In the genomic region with DNA sequence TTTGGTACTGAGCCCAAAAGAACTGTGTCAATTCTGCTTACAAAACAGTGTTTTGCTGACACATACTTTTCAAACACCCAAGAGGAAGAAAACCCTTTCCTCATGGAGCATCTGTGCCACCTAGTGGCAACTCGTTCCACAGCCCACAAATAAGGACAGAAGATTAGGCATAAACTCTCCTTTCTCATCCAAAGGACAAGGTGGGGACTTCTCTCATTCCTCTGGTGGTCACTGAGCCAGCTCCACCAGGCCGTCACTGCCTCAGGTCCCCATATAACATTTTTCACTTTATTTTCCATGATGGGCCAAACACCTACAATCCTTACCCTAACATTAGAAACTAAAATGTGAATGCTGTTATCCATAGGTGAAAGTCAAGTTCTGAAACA, we compare ENCODE assay signal across 8 cellular contexts.
DNase-seq lines count a peak whose midpoint lies in the region; ATAC-seq, FAIRE-seq and TF ChIP-seq lines count a peak whose summit lies in the region.

No MANE protein-coding gene starts in this region.

- DNase-seq in 8988T (peak; percentile 35), GM18507 (ENCODE audit: extremely low spot score, insufficient read length, low read depth) (no peak), NCI-H2227 (lab: John Stamatoyannopoulos, UW; ENCODE audit: unreplicated experiment) (peak; percentile 80), chondrocyte (ENCODE audit: low spot score) (no peak), kidney glomerular epithelial cell (lab: John Stamatoyannopoulos, UW) (peak; percentile 68)
- DNase-seq in activated CD4-positive, CD25-positive, alpha-beta regulatory T cell treated with anti-CD3 and anti-CD28 coated beads, Interleukin-2, amount 50 U/mL, for 16 hours (ENCODE audit: low read depth, low spot score), result peak; percentile 59
- DNase-seq in stimulated activated CD4-positive, alpha-beta T cell treated with anti-CD3 and anti-CD28 coated beads, Interleukin-1b, Interleukin-23, amount 100 ng/mL, for 24 hours (ENCODE audit: low read depth in 4 of 4, low spot score in 1 of 4), result peak in 3 of 4 experiments; percentile 36 to 51 (median 51)

- peaks cover 21% of the 10 kb centered on the region for H3K36me3 Mint-ChIP-seq in chondrocyte (ENCODE audit: low read depth)

- no peak for ATAC-seq in GM21576 (IDR thresholded peaks at IDR 0.05; ENCODE audit: unreplicated experiment)

- H3K4me1 Mint-ChIP-seq in chondrocyte (ENCODE audit: low read depth), result peaks cover 45% of the 10 kb centered on the region

- peak; percentile 96 for TF ChIP-seq CTCF in chondrocyte (IDR thresholded peaks at IDR 0.05)

- H3K9me3 Mint-ChIP-seq in chondrocyte (ENCODE audit: low read depth), result no peaks in the 10 kb centered on the region

- FAIRE-seq in GM18507 (lab: Jason Lieb, UNC), result peak; percentile 83

- no peak overlapping the region for H3K4me3 Mint-ChIP-seq in chondrocyte (ENCODE audit: unreplicated experiment)

- H3K27me3 Mint-ChIP-seq in chondrocyte (ENCODE audit: low read depth), result no peaks in the 10 kb centered on the region

- peak overlapping the region; percentile 60 for H3K27ac Mint-ChIP-seq in chondrocyte (ENCODE audit: unreplicated experiment)

Comparison
In these comparisons a context has a peak if more than half of its experiments do, and no peak if none do; other contexts are left out.
1. DNase-seq: peak in 8988T (single experiment), NCI-H2227 (single experiment), activated CD4-positive, CD25-positive, alpha-beta regulatory T cell treated with anti-CD3 and anti-CD28 coated beads, Interleukin-2, amount 50 U/mL, for 16 hours (single experiment), kidney glomerular epithelial cell (single experiment) and stimulated activated CD4-positive, alpha-beta T cell treated with anti-CD3 and anti-CD28 coated beads, Interleukin-1b, Interleukin-23, amount 100 ng/mL, for 24 hours (3 of 4); none in GM18507 (single experiment) and chondrocyte (single experiment).